10 cellular contexts compared by ENCODE assay signal in genomic region chr6:87151471-87151785, GRCh38. TPM values are rescaled to one million over a fixed set of nuclear protein-coding genes. Genes with fewer than 3 reads are reported as not detected.
DNase-seq lines count a peak whose midpoint lies in the region; ATAC-seq and TF ChIP-seq lines count a peak whose summit lies in the region.
"Had no signal": no experiment of that assay in that cellular context is flagged by ENCODE, and none has a peak within 500 bp of the region (broad histone marks: within the 10 kb centered on the region; RNA-seq: fewer than 3 reads in every experiment).

No MANE protein-coding gene starts in this region.

- peak overlapping the region; percentile 18 for H3K4me3 ChIP-seq in hepatocyte
- peak overlapping the region; percentile 37 to 81 (median 53) for H3K4me3 ChIP-seq in spleen
- H3K4me3 ChIP-seq: K562 had no signal

- no peak overlapping the region for H3K27ac Mint-ChIP-seq in WTC11

- peak overlapping the region; percentile 82 for H3K4me3 Mint-ChIP-seq in WTC11

- H3K27me3 ChIP-seq in hepatocyte (no peaks in the 10 kb centered on the region), spleen (replicated peaks in 1 of 7) (no peaks in the 10 kb centered on the region)

- H3K4me1 ChIP-seq in hepatocyte (ENCODE audit: insufficient read depth) (peaks cover 22% of the 10 kb centered on the region), spleen (peaks cover 26 to 44% (median 38%) of the 10 kb centered on the region in 6 donors)

- H3K27ac ChIP-seq in hepatocyte: peak overlapping the region; percentile 95
- H3K27ac ChIP-seq in spleen: peak overlapping the region; percentile 88 to 97 (median 90)
- H3K27ac ChIP-seq: C4-2B had no signal

- POLR2A ChIA-PET in WTC11 (lab: Charles Lee): no interaction called here

- H3K36me3 ChIP-seq in hepatocyte (replicated peaks; ENCODE audit: insufficient read depth, low read depth): no peaks in the 10 kb centered on the region
- no peaks in the 10 kb centered on the region for H3K36me3 ChIP-seq in spleen

- TF ChIP-seq CTCF in WTC11 (IDR thresholded peaks at IDR 0.05) (no peak), hepatocyte (IDR thresholded peaks at IDR 0.05; ENCODE audit: poor library complexity) (no peak), spleen (IDR thresholded peaks at IDR 0.05 in 8 of 11, conservative IDR thresholded peaks at IDR 0.05 in 3 of 11) (no peak)

- ATAC-seq in WTC11 (no peak), HG03108 (IDR thresholded peaks at IDR 0.05; ENCODE audit: unreplicated experiment) (no peak)
- ATAC-seq: K562 had no signal

- TF ChIP-seq POLR2A in spleen (IDR thresholded peaks at IDR 0.05): no peak

- peak overlapping the region; percentile 80 for H3K4me2 ChIP-seq in hepatocyte

- H3K9me3 Mint-ChIP-seq in WTC11: no peaks in the 10 kb centered on the region

- H3K9me3 ChIP-seq in hepatocyte (ENCODE audit: low read depth): no peaks in the 10 kb centered on the region
- H3K9me3 ChIP-seq in spleen: no peaks in the 10 kb centered on the region

- 57% methylated on average over 4 of the region's 4 CpGs for WGBS in hepatocyte (ENCODE audit: low lambda C conversion rate, missing lambda C conversion rate)
- 31 to 55% (median 38%) methylated on average over 4 of the region's 4 CpGs for WGBS in spleen, 5 donors

- H3K4me1 Mint-ChIP-seq in WTC11: peaks cover 30% of the 10 kb centered on the region

- CTCF ChIA-PET in WTC11 (lab: Charles Lee): no interaction called here

- no peaks in the 10 kb centered on the region for H3K9me2 ChIP-seq in hepatocyte (replicated peaks; ENCODE audit: insufficient read depth)

- H3K27me3 Mint-ChIP-seq in WTC11 (ENCODE audit: low read depth): peaks cover 34% of the 10 kb centered on the region

- H3K36me3 Mint-ChIP-seq in WTC11: peaks cover 2% of the 10 kb centered on the region; the same call in 1 of the 2 replicates

- peak; percentile 81 for DNase-seq in NCI-H2107 treated with DMSO at 0.1 percent for 48 hours (lab: John Stamatoyannopoulos, UW; ENCODE audit: unreplicated experiment)
- no peak for DNase-seq in NCI-H2107 (lab: John Stamatoyannopoulos, UW)
- no peak for DNase-seq in WTC11 (ENCODE audit: low spot score)
- no peak for DNase-seq in hepatocyte (ENCODE audit: low spot score)
- no peak for DNase-seq in spleen
- no peak for DNase-seq in HK-2 (ENCODE audit: unreplicated experiment)
- DNase-seq in activated gamma-delta T cell (lab: John Stamatoyannopoulos, UW): no peak

- intact Hi-C loops in spleen (cut with DNase I; ENCODE audit: low total_unique reads): no loop called here

- H3K79me2 ChIP-seq in hepatocyte: peaks cover 26% of the 10 kb centered on the region

- peak overlapping the region; percentile 93 for H2AFZ ChIP-seq in hepatocyte

- peaks cover under 1% of the 10 kb centered on the region for H4K20me1 ChIP-seq in hepatocyte (ENCODE audit: insufficient read depth, poor library complexity, severe bottlenecking)

TF ChIP-seq in WTC11, 78 proteins besides CTCF, POLR2A, EP300 and RAD21:
- no peak for TF ChIP-seq TEAD4 (CRISPR knock-in tag; IDR thresholded peaks at IDR 0.05)
- TF ChIP-seq NFE2L1 (CRISPR knock-in tag; IDR thresholded peaks at IDR 0.05): no peak
- no peak for TF ChIP-seq GTF2I (CRISPR knock-in tag; conservative IDR thresholded peaks at IDR 0.05)
- no peak for TF ChIP-seq ELF4 (CRISPR knock-in tag; IDR thresholded peaks at IDR 0.05; ENCODE audit: low read depth)
TF ChIP-seq in WTC11: peak in this region for 0.

RNA-seq across cellular contexts. Expression of gene ZNF292, which starts 3.9 kb away (rescaled TPM):
- total RNA-seq in WTC11 (2021) (39.3 to 42.1 TPM (median 39.9 TPM) in 3 replicates), hepatocyte (31.1 and 38.3 TPM in 2 replicates), spleen (10 to 100 TPM; 44.8 to 76.2 (median 56.8) TPM)
- polyA plus RNA-seq in hepatocyte (20.9 and 31.4 TPM in 2 replicates), spleen (1 to 10 TPM; 5.1 to 5.7 (median 5.2) TPM)

RNA-seq across cellular contexts. Expression of gene CGA, which starts 56.5 kb away (rescaled TPM):
- total RNA-seq in WTC11 (2021): not detected in 3 replicates
- total RNA-seq in hepatocyte: 35.5 and 43.8 TPM in 2 replicates
- 5.4 and 21.5 TPM in 2 replicates for polyA plus RNA-seq in hepatocyte
- total RNA-seq in spleen: not detected
- not detected for polyA plus RNA-seq in spleen
- total RNA-seq: K562 had no signal

Comparison
In these comparisons a context has a peak if more than half of its experiments do, and no peak if none do; other contexts are left out.
1. RNA of gene CGA, which starts 56.5 kb away (total RNA-seq): 35.5 to 43.8 TPM in hepatocyte; not detected in WTC11 and not detected in spleen; every median in the first group is over 10 times any median in the second.